8 cellular contexts compared by ENCODE assay signal in genomic region chrX:49269010-49269767, GRCh38. TPM values are rescaled to one million over a fixed set of nuclear protein-coding genes. Genes with fewer than 3 reads are reported as not detected.
A peak's percentile ranks its signal among the peaks of the same experiment; 100 is the strongest.
DNase-seq lines count a peak whose midpoint lies in the region; ATAC-seq and TF ChIP-seq lines count a peak whose summit lies in the region.

No MANE protein-coding gene starts in this region.

- H3K4me1 Mint-ChIP-seq in T-helper 17 cell (peaks cover 30% of the 10 kb centered on the region), progenitor cell of endocrine pancreas (ENCODE audit: low read depth) (peaks cover 17% of the 10 kb centered on the region)

- H3K27me3 ChIP-seq in left ventricle myocardium inferior (ENCODE audit: low read depth) = no peaks in the 10 kb centered on the region

- peak; percentile 98 for DNase-seq in NCI-H1694 treated with DMSO at 0.1 percent for 48 hours (lab: John Stamatoyannopoulos, UW)
- DNase-seq in T-helper 17 cell = peak; percentile 80 to 89 (median 81)
- DNase-seq in left ventricle myocardium inferior = peak; percentile 97
- DNase-seq in progenitor cell of endocrine pancreas (ENCODE audit: low spot score, unreplicated experiment) = peak; percentile 74
- peak; percentile 98 for DNase-seq in ureter (ENCODE audit: low spot score)

- ATAC-seq in GM18499 (IDR thresholded peaks at IDR 0.05; ENCODE audit: insufficient read depth, unreplicated experiment) = peak; percentile 76
- peak; percentile 89 for ATAC-seq in HG02938 (IDR thresholded peaks at IDR 0.05; ENCODE audit: unreplicated experiment)
- peak; percentile 83 for ATAC-seq in T-helper 17 cell

- H3K36me3 Mint-ChIP-seq in T-helper 17 cell (ENCODE audit: low read depth) (no peaks in the 10 kb centered on the region), progenitor cell of endocrine pancreas (ENCODE audit: insufficient read depth) (peaks cover 5% of the 10 kb centered on the region)

- H3K4me3 Mint-ChIP-seq in T-helper 17 cell (peak overlapping the region; percentile 94), progenitor cell of endocrine pancreas (ENCODE audit: low read depth) (peak overlapping the region; percentile 94)

- TF ChIP-seq CTCF in left ventricle myocardium inferior (IDR thresholded peaks at IDR 0.05; ENCODE audit: borderline replicate concordance) (no peak), progenitor cell of endocrine pancreas (IDR thresholded peaks at IDR 0.05; ENCODE audit: unreplicated experiment) (no peak)

- peaks cover 15% of the 10 kb centered on the region for H3K9me3 Mint-ChIP-seq in progenitor cell of endocrine pancreas (ENCODE audit: low read depth)

- H3K27ac Mint-ChIP-seq in T-helper 17 cell (peak overlapping the region; percentile 98), progenitor cell of endocrine pancreas (peak overlapping the region; percentile 100)

- peak overlapping the region; percentile 82 for H3K4me3 ChIP-seq in left ventricle myocardium inferior

- H3K36me3 ChIP-seq in left ventricle myocardium inferior = no peaks in the 10 kb centered on the region

- intact Hi-C loops in left ventricle myocardium inferior (cut with micrococcal nuclease) = no loop called here

- peaks cover 37% of the 10 kb centered on the region for H3K4me1 ChIP-seq in left ventricle myocardium inferior

- no peaks in the 10 kb centered on the region for H3K9me3 ChIP-seq in T-helper 17 cell (ENCODE audit: control insufficient read depth, low read length, poor library complexity, severe bottlenecking)
- H3K9me3 ChIP-seq in left ventricle myocardium inferior (replicated peaks) = no peaks in the 10 kb centered on the region

- H3K27me3 Mint-ChIP-seq in T-helper 17 cell (no peaks in the 10 kb centered on the region), progenitor cell of endocrine pancreas (no peaks in the 10 kb centered on the region)

- peak overlapping the region; percentile 99 for H3K27ac ChIP-seq in angular gyrus (ENCODE audit: low read depth, low read length)
- H3K27ac ChIP-seq in left ventricle myocardium inferior (replicated peaks) = peak overlapping the region; percentile 95

RNA-seq across cellular contexts. Expression of gene PPP1R3F, which starts 0.4 kb away (rescaled TPM):
- total RNA-seq in T-helper 17 cell (10 to 100 TPM in 1 of 2 donors, 1 to 10 TPM in 1; 8.3 to 10.8 TPM), left ventricle myocardium inferior (25.3 TPM), progenitor cell of endocrine pancreas (9.4 and 10.2 TPM in 2 replicates), ureter (6.2 TPM)

RNA-seq across cellular contexts. Expression of gene FOXP3, which starts 4.7 kb away (rescaled TPM):
- 10 to 100 TPM; 16.1 to 19.1 TPM for total RNA-seq in T-helper 17 cell
- total RNA-seq in left ventricle myocardium inferior = not detected
- total RNA-seq in progenitor cell of endocrine pancreas = 0.24 and 0.33 TPM in 2 replicates
- total RNA-seq in ureter = 0.49 TPM

RNA-seq across cellular contexts. Expression of gene CCDC22, which starts 33.9 kb away (rescaled TPM):
- 10 to 100 TPM; 18.2 to 22.8 TPM for total RNA-seq in T-helper 17 cell
- 10.6 TPM for total RNA-seq in left ventricle myocardium inferior
- total RNA-seq in progenitor cell of endocrine pancreas = 16.0 and 17.7 TPM in 2 replicates
- 16.9 TPM for total RNA-seq in ureter

RNA-seq across cellular contexts. Expression of gene GAGE10, which starts 34.3 kb away (rescaled TPM):
- total RNA-seq in T-helper 17 cell (not detected), left ventricle myocardium inferior (not detected), progenitor cell of endocrine pancreas (not detected in 2 replicates), ureter (not detected)

RNA-seq across cellular contexts. Expression of gene CACNA1F, which starts 36.0 kb away (rescaled TPM):
- total RNA-seq in T-helper 17 cell (under 1 TPM; 0.47 to 0.67 TPM), left ventricle myocardium inferior (0.08 TPM), progenitor cell of endocrine pancreas (0.19 and 0.64 TPM in 2 replicates), ureter (0.49 TPM)

Comparison
In these comparisons a context has a peak if more than half of its experiments do, and no peak if none do; other contexts are left out.
1. Peak in every context shown above with its lines: DNase-seq, ATAC-seq, H3K4me3 ChIP-seq and H3K27ac ChIP-seq.
2. RNA of gene FOXP3, which starts 4.7 kb away (total RNA-seq): 16.1 to 19.1 TPM in T-helper 17 cell; 0.49 TPM in ureter (single experiment), 0.24 to 0.33 TPM in progenitor cell of endocrine pancreas and not detected in left ventricle myocardium inferior (single experiment); every median in the first group is over 10 times any median in the second.